In the genomic region with DNA sequence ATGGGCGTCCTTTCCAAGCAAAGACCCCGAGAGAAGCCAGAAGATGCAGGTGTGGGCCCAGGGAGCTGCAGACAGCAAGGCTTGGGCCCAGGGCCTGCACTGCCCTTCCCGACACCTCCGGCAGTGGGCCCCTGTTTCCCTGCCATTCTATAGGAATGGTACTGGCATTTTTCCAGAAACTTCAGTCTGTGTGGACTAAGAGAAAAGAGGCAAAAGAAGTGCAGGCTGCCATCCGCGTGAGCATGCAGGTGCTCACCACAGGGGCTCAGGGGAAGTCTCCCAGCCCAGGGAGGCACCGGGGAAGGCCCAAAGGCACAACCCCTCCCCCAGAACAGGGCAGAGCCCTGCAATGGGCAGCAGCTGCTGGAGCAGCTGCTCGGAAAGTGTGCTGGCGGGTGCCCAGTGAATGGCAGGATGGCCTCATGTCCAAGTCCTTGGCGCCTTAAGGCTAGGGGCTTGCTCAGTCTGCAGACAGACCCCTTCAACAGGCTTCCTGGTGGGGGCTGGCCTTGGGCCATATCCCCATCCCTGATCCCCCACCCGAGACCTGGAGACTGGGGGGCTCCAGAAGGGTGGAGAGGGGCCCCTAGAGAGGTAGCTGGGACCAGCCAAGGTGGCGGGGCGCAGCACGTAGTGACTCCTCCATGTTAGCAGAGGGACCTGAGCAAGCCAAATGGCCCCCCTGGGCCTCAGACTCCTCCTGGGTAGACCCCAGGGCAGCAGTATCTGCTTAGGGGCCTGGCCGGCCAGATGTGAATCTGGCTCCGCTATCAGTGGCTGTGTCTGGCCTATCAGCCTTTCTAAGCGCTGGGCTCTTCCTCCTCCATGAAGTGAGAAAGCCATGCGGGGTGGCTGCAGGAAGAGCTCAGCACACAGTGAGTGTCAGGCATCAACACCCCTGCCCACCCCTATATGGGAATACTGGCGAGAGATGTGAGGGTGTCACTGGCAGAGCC, we compare ENCODE assay signal across 14 cellular contexts. TPM values are rescaled to one million over a fixed set of nuclear protein-coding genes. Genes with fewer than 3 reads are reported as not detected.
A peak's percentile ranks its signal among the peaks of the same experiment; 100 is the strongest.
DNase-seq lines count a peak whose midpoint lies in the region; ATAC-seq, FAIRE-seq and TF ChIP-seq lines count a peak whose summit lies in the region.
"Had no signal": no experiment of that assay in that cellular context is flagged by ENCODE, and none has a peak within 500 bp of the region (broad histone marks: within the 10 kb centered on the region; RNA-seq: fewer than 3 reads in every experiment).

No MANE protein-coding gene starts in this region.

- no peak overlapping the region for H3K14ac ChIP-seq in H1 (ENCODE audit: insufficient read length)

- H3K79me2 ChIP-seq in H1 (ENCODE audit: control insufficient read depth in 1 of 2, insufficient read depth in 2 of 2, low read length in 2 of 2) = no peaks in the 10 kb centered on the region

- no peak overlapping the region for H3K23ac ChIP-seq in H1 (ENCODE audit: insufficient read length)

- H4K8ac ChIP-seq in H1 (ENCODE audit: extremely low read depth, insufficient read depth, low read length) = no peak overlapping the region

- H2BK5ac ChIP-seq in H1 (ENCODE audit: low read depth, low read length) = no peak overlapping the region

- H2BK20ac ChIP-seq in H1 (ENCODE audit: low read length) = no peak overlapping the region

- no peak overlapping the region for H2AK5ac ChIP-seq in H1 (ENCODE audit: low read depth, low read length)

- H3K4me1 ChIP-seq in A549 = peaks cover 15% of the 10 kb centered on the region
- peaks cover 0 to 38% (median 23%) of the 10 kb centered on the region in 4 experiments; a peak in 6 of 7 replicates for H3K4me1 ChIP-seq in H1 (replicated peaks in 1 of 4; ENCODE audit: control insufficient read depth in 3 of 4, insufficient read depth in 4 of 4, low read length in 3 of 4)
- H3K4me1 ChIP-seq in mucosa of descending colon (ENCODE audit: low read depth) = peaks cover 39% of the 10 kb centered on the region

- no peak for DNase-seq in A549 (ENCODE audit: low read depth in 1 of 2, low spot score in 1 of 2)
- peak; percentile 23 for DNase-seq in GM20000 (ENCODE audit: low spot score)
- DNase-seq in NCI-H345 (lab: John Stamatoyannopoulos, UW) = peak; percentile 82
- DNase-seq in H1 (ENCODE audit: low read depth in 1 of 2, low spot score in 2 of 2) = no peak
- DNase-seq in glutamatergic neuron = no peak
- DNase-seq in mucosa of descending colon = no peak
- no peak for DNase-seq in activated CD4-positive, alpha-beta memory T cell treated with anti-CD3 and anti-CD28 coated beads, Interleukin-2, amount 10 ng/mL, durations not matched to agents 7 days and 5 days
- DNase-seq: GF-D8, NCI-H446 treated with DMSO at 0.1 percent for 48 hours had no signal

- POLR2A ChIA-PET in A549 (lab: Yijun Ruan, JAX) = no interaction called here
- POLR2A ChIA-PET in H1 (lab: Charles Lee; ENCODE audit: partially characterized antibody) = interaction anchor here (0.6 to 2.3 kb wide), 4 partner anchors 8 to 202 kb away, joined by 3 to 5 read pairs (median 4); no protein-coding TSS in a partner anchor
- POLR2A ChIA-PET in activated CD4-positive, alpha-beta memory T cell treated with anti-CD3 and anti-CD28 coated beads, Interleukin-2, amount 10 ng/mL, durations not matched to agents 7 days and 5 days (lab: Charles Lee) = interaction anchor here (0.6 kb wide), 1 partner anchor 24 kb away, joined by 3 read pairs; no protein-coding TSS in a partner anchor

- peaks cover 6 to 19% (median 15%) of the 10 kb centered on the region in 4 experiments for H3K27me3 ChIP-seq in H1 (replicated peaks in 1 of 4; ENCODE audit: control insufficient read depth in 3 of 4, extremely low read depth in 1 of 4, insufficient read depth in 3 of 4, low read length in 3 of 4)

- ATAC-seq in A549 (peak; percentile 12 to 14; a peak in 4 of 6 replicates), HG02678 (IDR thresholded peaks at IDR 0.05; ENCODE audit: unreplicated experiment) (no peak), mucosa of descending colon (no peak)

- H3K9me3 Mint-ChIP-seq in glutamatergic neuron (ENCODE audit: unreplicated experiment) = peaks cover 4% of the 10 kb centered on the region
- H3K9me3 Mint-ChIP-seq in activated CD4-positive, alpha-beta memory T cell treated with anti-CD3 and anti-CD28 coated beads, Interleukin-2, amount 10 ng/mL, durations not matched to agents 7 days and 5 days = no peaks in the 10 kb centered on the region
- H3K9me3 Mint-ChIP-seq: stimulated activated naive CD8-positive, alpha-beta T cell treated with anti-CD3 and anti-CD28 coated beads, Interleukin-15, amount 100 ng/mL, for 72 hours had no signal

- H3K27ac Mint-ChIP-seq in glutamatergic neuron (ENCODE audit: unreplicated experiment) = no peak overlapping the region
- H3K27ac Mint-ChIP-seq in activated CD4-positive, alpha-beta memory T cell treated with anti-CD3 and anti-CD28 coated beads, Interleukin-2, amount 10 ng/mL, durations not matched to agents 7 days and 5 days = no peak overlapping the region
- H3K27ac Mint-ChIP-seq: stimulated activated naive CD8-positive, alpha-beta T cell treated with anti-CD3 and anti-CD28 coated beads, Interleukin-15, amount 100 ng/mL, for 72 hours had no signal

- H3K4me3 ChIP-seq in A549 (no peak overlapping the region), H1 (ENCODE audit: extremely low read depth in 1 of 4, insufficient read depth in 2 of 4, low read depth in 3 of 4, low read length in 4 of 4) (no peak overlapping the region), mucosa of descending colon (no peak overlapping the region)
- H3K4me3 ChIP-seq: SK-N-MC had no signal

- no peak overlapping the region for H3K9ac ChIP-seq in H1 (replicated peaks in 1 of 4; ENCODE audit: extremely low read depth in 1 of 4, low read depth in 3 of 4, low read length in 3 of 4)

- TF ChIP-seq CTCF in A549 (IDR thresholded peaks at IDR 0.05) (no peak), GM20000 (IDR thresholded peaks at IDR 0.05; ENCODE audit: extremely low read depth, missing control alignments) (no peak), H1 (IDR thresholded peaks at IDR 0.05; ENCODE audit: control extremely low read depth in 1 of 3, insufficient read depth in 1 of 3, low read depth in 1 of 3, low read length in 3 of 3) (no peak), glutamatergic neuron (IDR thresholded peaks at IDR 0.05; ENCODE audit: partially characterized antibody, unreplicated experiment) (no peak), mucosa of descending colon (IDR thresholded peaks at IDR 0.05) (no peak)

- no peaks in the 10 kb centered on the region for H3K9me3 ChIP-seq in A549
- H3K9me3 ChIP-seq in H1 (ENCODE audit: insufficient read depth in 2 of 2, low read depth in 1 of 2, low read length in 1 of 2) = no peaks in the 10 kb centered on the region
- H3K9me3 ChIP-seq in mucosa of descending colon = no peaks in the 10 kb centered on the region

- H3K18ac ChIP-seq in H1 (ENCODE audit: extremely low read depth, low read length) = no peak overlapping the region; the same call in 1 of the 2 replicates

- no peak overlapping the region for H3K4me2 ChIP-seq in A549
- no peak overlapping the region for H3K4me2 ChIP-seq in H1 (ENCODE audit: insufficient read depth in 1 of 2, low read depth in 2 of 2, low read length in 2 of 2)

- no peak overlapping the region for H3K27ac ChIP-seq in A549
- no peak overlapping the region for H3K27ac ChIP-seq in H1 (ENCODE audit: low read depth, low read length)
- H3K27ac ChIP-seq: SK-N-MC, VCaP had no signal

- peaks cover 2 to 4% of the 10 kb centered on the region in 2 experiments for H4K20me1 ChIP-seq in H1 (replicated peaks in 1 of 2; ENCODE audit: control insufficient read depth in 1 of 2, insufficient read depth in 2 of 2, low read length in 2 of 2)

- no peak for TF ChIP-seq EP300 in A549 (IDR thresholded peaks at IDR 0.05)
- no peak for TF ChIP-seq EP300 in H1 (IDR thresholded peaks at IDR 0.05; ENCODE audit: borderline replicate concordance in 1 of 2, low read depth in 2 of 2, low read length in 2 of 2)

- CTCF ChIA-PET in A549 (lab: Yijun Ruan, JAX) (interaction anchor here (0.6 to 4.1 kb wide), 39 partner anchors 8 to 436 kb away, joined by 3 to 34 read pairs (median 4); a partner anchor contains a TSS), H1 (lab: Charles Lee; ENCODE audit: partially characterized antibody) (interaction anchor here (0.5 to 32.4 kb wide), 48 partner anchors 12 to 393 kb away, joined by 3 to 476 read pairs (median 4); a partner anchor contains a TSS)
- CTCF ChIA-PET in activated CD4-positive, alpha-beta memory T cell treated with anti-CD3 and anti-CD28 coated beads, Interleukin-2, amount 10 ng/mL, durations not matched to agents 7 days and 5 days (lab: Charles Lee) = interaction anchor here (0.5 to 2.5 kb wide), 21 partner anchors 12 to 1096 kb away, joined by 3 to 16 read pairs (median 4); a partner anchor contains a TSS

- no peak overlapping the region for H2AFZ ChIP-seq in H1 (ENCODE audit: low read length)

- no peak overlapping the region for H4K5ac ChIP-seq in H1 (ENCODE audit: insufficient read length, low read depth, low read length)

- H3K4me3 Mint-ChIP-seq in glutamatergic neuron (ENCODE audit: unreplicated experiment) = no peak overlapping the region
- H3K4me3 Mint-ChIP-seq in activated CD4-positive, alpha-beta memory T cell treated with anti-CD3 and anti-CD28 coated beads, Interleukin-2, amount 10 ng/mL, durations not matched to agents 7 days and 5 days = no peak overlapping the region
- H3K4me3 Mint-ChIP-seq: stimulated activated naive CD8-positive, alpha-beta T cell treated with anti-CD3 and anti-CD28 coated beads, Interleukin-15, amount 100 ng/mL, for 72 hours had no signal

- H3K36me3 ChIP-seq in H1 (ENCODE audit: control insufficient read depth in 2 of 4, insufficient read depth in 4 of 4, low read length in 3 of 4) = no peaks in the 10 kb centered on the region
- no peaks in the 10 kb centered on the region for H3K36me3 ChIP-seq in mucosa of descending colon (ENCODE audit: low read depth)

- H3K56ac ChIP-seq in H1 (replicated peaks; ENCODE audit: insufficient read length, low read depth, low read length) = no peak overlapping the region

- FAIRE-seq in A549 (lab: Jason Lieb, UNC) (no peak), H1 (lab: Jason Lieb, UNC) (no peak)

- H2BK12ac ChIP-seq in H1 (ENCODE audit: low read depth, low read length) = no peak overlapping the region

- intact Hi-C loops in mucosa of descending colon (cut with DNase I, micrococcal nuclease) = no loop called here

- H2BK120ac ChIP-seq in H1 (replicated peaks; ENCODE audit: low read depth, low read length) = no peak overlapping the region

- WGBS in A549 (ENCODE audit: missing lambda C conversion rate) = 80% methylated on average over 13 of the region's 19 CpGs
- WGBS in H1 (ENCODE audit: extremely low coverage in 1 of 2, insufficient coverage in 1 of 2, insufficient read length in 1 of 2, insufficient replicate concordance in 2 of 2, low coverage in 1 of 2, low lambda C conversion rate in 2 of 2, missing lambda C conversion rate in 1 of 2), 2 experiments = 79% methylated on average over 19 of the region's 19 CpGs; no CpG with 5 or more reads in 1 of the 2 experiments

- no peaks in the 10 kb centered on the region for H3K36me3 Mint-ChIP-seq in glutamatergic neuron (ENCODE audit: unreplicated experiment)
- H3K36me3 Mint-ChIP-seq in activated CD4-positive, alpha-beta memory T cell treated with anti-CD3 and anti-CD28 coated beads, Interleukin-2, amount 10 ng/mL, durations not matched to agents 7 days and 5 days (ENCODE audit: low read depth) = no peaks in the 10 kb centered on the region

- no peak overlapping the region for H2BK15ac ChIP-seq in H1 (ENCODE audit: low read length)

- H3K79me1 ChIP-seq in H1 (ENCODE audit: low read depth, low read length) = no peaks in the 10 kb centered on the region

- TF ChIP-seq RAD21 in A549 (conservative IDR thresholded peaks at IDR 0.05 in 1 of 2, IDR thresholded peaks at IDR 0.05 in 1 of 2) (no peak), H1 (IDR thresholded peaks at IDR 0.05 in 1 of 2, conservative IDR thresholded peaks at IDR 0.05 in 1 of 2; ENCODE audit: low read depth in 2 of 2, low read length in 2 of 2) (no peak)

- peaks cover 8% of the 10 kb centered on the region for H3K4me1 Mint-ChIP-seq in glutamatergic neuron (ENCODE audit: low read depth, unreplicated experiment)
- H3K4me1 Mint-ChIP-seq in activated CD4-positive, alpha-beta memory T cell treated with anti-CD3 and anti-CD28 coated beads, Interleukin-2, amount 10 ng/mL, durations not matched to agents 7 days and 5 days = no peaks in the 10 kb centered on the region

- no peak overlapping the region for H3K4ac ChIP-seq in H1 (replicated peaks; ENCODE audit: insufficient read length, low read depth, low read length)

- peaks cover 9% of the 10 kb centered on the region for H3K27me3 Mint-ChIP-seq in glutamatergic neuron (ENCODE audit: unreplicated experiment)
- peaks cover 20% of the 10 kb centered on the region for H3K27me3 Mint-ChIP-seq in activated CD4-positive, alpha-beta memory T cell treated with anti-CD3 and anti-CD28 coated beads, Interleukin-2, amount 10 ng/mL, durations not matched to agents 7 days and 5 days

- peak overlapping the region; percentile 20 for H4K91ac ChIP-seq in H1 (replicated peaks; ENCODE audit: insufficient read length, low read length)

- TF ChIP-seq POLR2A in A549 (IDR thresholded peaks at IDR 0.05; ENCODE audit: low read length) (no peak), H1 (IDR thresholded peaks at IDR 0.05; ENCODE audit: control extremely low read depth in 1 of 2, low read depth in 2 of 2, low read length in 2 of 2) (no peak)

- H3K23me2 ChIP-seq in H1 (ENCODE audit: low read depth, low read length) = peaks cover 2% of the 10 kb centered on the region; the same call in 1 of the 2 replicates

RNA-seq across cellular contexts. Expression of a gene that starts 6.7 kb away (rescaled TPM):
- 9.4 and 10.6 TPM in 2 replicates for polyA plus RNA-seq in A549 (2011; rRNA removed)
- 20.1 and 29.1 TPM in 2 replicates for polyA plus RNA-seq in A549 (2012; cell fraction: cytosol; rRNA removed)
- 21.8 and 32.6 TPM in 2 replicates for polyA plus RNA-seq in A549 (2012; cell fraction: nucleus; rRNA removed)
- 8.7 to 10.9 TPM (median 9.6 TPM) in 3 replicates for polyA plus RNA-seq in A549 (2017; fragmentation: RNase III; extraction: RNeasy Plus Mini Kit Qiagen cat#74134 plus additional on column Dnase treatment)
- 2.4 and 2.5 TPM in 2 replicates for polyA minus RNA-seq in A549 (2011; rRNA and poly(A)+ RNA removed)
- 0.61 and 1.0 TPM in 2 replicates for total RNA-seq in H1 (2021; fragmentation: NEBNext Ultra II Directional; extraction: Animal tissue kit (Norgen Biotek cat#: 25700))
- 0.77 and 1.3 TPM in 2 replicates for polyA plus RNA-seq in H1 (2011; rRNA removed)
- 1.4 TPM for polyA plus RNA-seq in H1 (2011; cell fraction: cytosol; rRNA removed)
- 1.4 TPM for polyA plus RNA-seq in H1 (2011; cell fraction: nucleus; rRNA removed)
- polyA plus RNA-seq in H1 (2012, experiment 1 of 2) = 0.70 to 1.4 TPM (median 0.81 TPM) in 4 replicates
- polyA plus RNA-seq in H1 (2012, experiment 2 of 2) = 0.79 TPM
- polyA plus RNA-seq in H1 (2013, experiment 1 of 2) = 0.51 TPM
- polyA plus RNA-seq in H1 (2013, experiment 2 of 2) = 0.39 TPM
- polyA minus RNA-seq in H1 (2011; rRNA and poly(A)+ RNA removed) = 0.34 TPM in 1 of 2 replicates, not detected in the other
- polyA minus RNA-seq in H1 (2011; cell fraction: cytosol; rRNA and poly(A)+ RNA removed) = not detected
- polyA minus RNA-seq in H1 (2011; cell fraction: nucleus; rRNA and poly(A)+ RNA removed) = 1.1 TPM
- 21.7 TPM for total RNA-seq in glutamatergic neuron (ENCODE audit: unreplicated experiment)
- total RNA-seq in mucosa of descending colon = 10 to 100 TPM in 1 of 3 donors, 1 to 10 TPM in 2; 3.8 to 23.8 (median 4.8) TPM
- not detected for total RNA-seq in activated CD4-positive, alpha-beta memory T cell treated with anti-CD3 and anti-CD28 coated beads, Interleukin-2, amount 10 ng/mL, durations not matched to agents 7 days and 5 days

RNA-seq across cellular contexts. Expression of a gene that starts 16.2 kb away (rescaled TPM):
- polyA plus RNA-seq in A549 (2011; rRNA removed) = 3.5 and 3.8 TPM in 2 replicates
- 6.8 and 10.0 TPM in 2 replicates for polyA plus RNA-seq in A549 (2012; cell fraction: cytosol; rRNA removed)
- polyA plus RNA-seq in A549 (2012; cell fraction: nucleus; rRNA removed) = 27.1 and 31.1 TPM in 2 replicates
- polyA plus RNA-seq in A549 (2017; fragmentation: RNase III; extraction: RNeasy Plus Mini Kit Qiagen cat#74134 plus additional on column Dnase treatment) = 5.0 to 7.2 TPM (median 5.9 TPM) in 3 replicates
- 3.8 and 9.3 TPM in 2 replicates for polyA minus RNA-seq in A549 (2011; rRNA and poly(A)+ RNA removed)
- total RNA-seq in H1 (2021; fragmentation: NEBNext Ultra II Directional; extraction: Animal tissue kit (Norgen Biotek cat#: 25700)) = 3.1 and 3.5 TPM in 2 replicates
- polyA plus RNA-seq in H1 (2011; rRNA removed) = 4.9 and 7.5 TPM in 2 replicates
- 4.4 TPM for polyA plus RNA-seq in H1 (2011; cell fraction: cytosol; rRNA removed)
- 11.3 TPM for polyA plus RNA-seq in H1 (2011; cell fraction: nucleus; rRNA removed)
- polyA plus RNA-seq in H1 (2012, experiment 1 of 2) = 2.6 to 5.3 TPM (median 3.4 TPM) in 4 replicates
- 2.2 TPM for polyA plus RNA-seq in H1 (2012, experiment 2 of 2)
- 3.5 TPM for polyA plus RNA-seq in H1 (2013, experiment 1 of 2)
- 3.4 TPM for polyA plus RNA-seq in H1 (2013, experiment 2 of 2)
- 4.4 and 5.2 TPM in 2 replicates for polyA minus RNA-seq in H1 (2011; rRNA and poly(A)+ RNA removed)
- polyA minus RNA-seq in H1 (2011; cell fraction: cytosol; rRNA and poly(A)+ RNA removed) = 2.8 TPM
- polyA minus RNA-seq in H1 (2011; cell fraction: nucleus; rRNA and poly(A)+ RNA removed) = 10.0 TPM
- 4.6 TPM for total RNA-seq in glutamatergic neuron (ENCODE audit: unreplicated experiment)
- 10 to 100 TPM in 1 of 3 donors, 1 to 10 TPM in 2; 9.2 to 12.3 (median 10.0) TPM for total RNA-seq in mucosa of descending colon
- total RNA-seq in activated CD4-positive, alpha-beta memory T cell treated with anti-CD3 and anti-CD28 coated beads, Interleukin-2, amount 10 ng/mL, durations not matched to agents 7 days and 5 days = under 1 TPM; 0.23 to 0.45 TPM

RNA-seq across cellular contexts. Expression of a gene that starts 30.9 kb away (rescaled TPM):
- polyA plus RNA-seq in A549 (2011; rRNA removed) (0.53 and 0.75 TPM in 2 replicates), A549 (2017; fragmentation: RNase III; extraction: RNeasy Plus Mini Kit Qiagen cat#74134 plus additional on column Dnase treatment) (0.93 to 1.6 TPM (median 1.2 TPM) in 3 replicates), H1 (2011; rRNA removed) (32.9 and 41.9 TPM in 2 replicates)
- 1.3 and 1.5 TPM in 2 replicates for polyA plus RNA-seq in A549 (2012; cell fraction: cytosol; rRNA removed)
- polyA plus RNA-seq in A549 (2012; cell fraction: nucleus; rRNA removed) = 3.0 and 3.7 TPM in 2 replicates
- 0.21 and 0.39 TPM in 2 replicates for polyA minus RNA-seq in A549 (2011; rRNA and poly(A)+ RNA removed)
- 25.9 and 28.7 TPM in 2 replicates for total RNA-seq in H1 (2021; fragmentation: NEBNext Ultra II Directional; extraction: Animal tissue kit (Norgen Biotek cat#: 25700))
- 27.5 TPM for polyA plus RNA-seq in H1 (2011; cell fraction: cytosol; rRNA removed)
- 43.8 TPM for polyA plus RNA-seq in H1 (2011; cell fraction: nucleus; rRNA removed)
- polyA plus RNA-seq in H1 (2012, experiment 1 of 2) = 33.8 to 46.5 TPM (median 42.5 TPM) in 4 replicates
- polyA plus RNA-seq in H1 (2012, experiment 2 of 2) = 32.9 TPM
- polyA plus RNA-seq in H1 (2013, experiment 1 of 2) = 52.3 TPM
- polyA plus RNA-seq in H1 (2013, experiment 2 of 2) = 54.7 TPM
- 13.5 and 16.7 TPM in 2 replicates for polyA minus RNA-seq in H1 (2011; rRNA and poly(A)+ RNA removed)
- polyA minus RNA-seq in H1 (2011; cell fraction: cytosol; rRNA and poly(A)+ RNA removed) = 22.1 TPM
- 16.5 TPM for polyA minus RNA-seq in H1 (2011; cell fraction: nucleus; rRNA and poly(A)+ RNA removed)
- total RNA-seq in glutamatergic neuron (ENCODE audit: unreplicated experiment) (6.0 TPM), mucosa of descending colon (100 to 1,000 TPM; 322 to 765 (median 646) TPM)
- not detected for total RNA-seq in activated CD4-positive, alpha-beta memory T cell treated with anti-CD3 and anti-CD28 coated beads, Interleukin-2, amount 10 ng/mL, durations not matched to agents 7 days and 5 days
- total RNA-seq: fibroblast of lung had no signal

Comparison
In these comparisons a context has a peak if more than half of its experiments do, and no peak if none do; other contexts are left out.
1. ATAC-seq: peak in A549 (2 of 2); none in HG02678 (single experiment) and mucosa of descending colon (single experiment).
2. DNase-seq: peak in GM20000 (single experiment) and NCI-H345 (single experiment); none in A549 (0 of 2), H1 (0 of 2), glutamatergic neuron (single experiment), mucosa of descending colon (0 of 3) and activated CD4-positive, alpha-beta memory T cell treated with anti-CD3 and anti-CD28 coated beads, Interleukin-2, amount 10 ng/mL, durations not matched to agents 7 days and 5 days (single experiment).
3. RNA of a gene that starts 30.9 kb away (total RNA-seq): 322 to 765 TPM in mucosa of descending colon; 25.9 to 28.7 TPM in H1, 6.0 TPM in glutamatergic neuron (single experiment) and not detected in activated CD4-positive, alpha-beta memory T cell treated with anti-CD3 and anti-CD28 coated beads, Interleukin-2, amount 10 ng/mL, durations not matched to agents 7 days and 5 days; every median in the first group is over 10 times any median in the second.